ENCODE assay signal across 11 cellular contexts in genomic region chr18:63111549-63112402, GRCh38.
DNase-seq lines count a peak whose midpoint lies in the region; ATAC-seq and TF ChIP-seq lines count a peak whose summit lies in the region.
"Had no signal": no experiment of that assay in that cellular context is flagged by ENCODE, and none has a peak within 500 bp of the region (broad histone marks: within the 10 kb centered on the region; RNA-seq: fewer than 3 reads in every experiment).

No MANE protein-coding gene starts in this region.

- peaks cover 0 to 9% of the 10 kb centered on the region in 2 donors for H3K4me1 ChIP-seq in left lung

- ATAC-seq in GM18517 (IDR thresholded peaks at IDR 0.05; ENCODE audit: unreplicated experiment) (peak; percentile 57), HG02852 (IDR thresholded peaks at IDR 0.05; ENCODE audit: unreplicated experiment) (peak; percentile 47), left lung (peak; percentile 26), HG03159 (IDR thresholded peaks at IDR 0.05; ENCODE audit: unreplicated experiment) (no peak), HG02970 (IDR thresholded peaks at IDR 0.05; ENCODE audit: low FRiP score, unreplicated experiment) (no peak)

- H3K4me3 ChIP-seq in left lung, result no peak overlapping the region
- H3K4me3 ChIP-seq: neural progenitor cell had no signal

- intact Hi-C loops in left lung (cut with DNase I), result no loop called here
- intact Hi-C loops in head of caudate nucleus (cut with DNase I), result no loop called here

- H3K27ac ChIP-seq in left lung, result no peak overlapping the region
- H3K27ac ChIP-seq: neural progenitor cell had no signal

- no peaks in the 10 kb centered on the region for H3K36me3 ChIP-seq in left lung
- H3K36me3 ChIP-seq: neural progenitor cell had no signal

- no peaks in the 10 kb centered on the region for H3K9me3 ChIP-seq in left lung

- TF ChIP-seq CTCF in left lung (IDR thresholded peaks at IDR 0.05), result no peak

- peak; percentile 79 for DNase-seq in NCI-H510A treated with DMSO at 0.1 percent for 48 hours (lab: John Stamatoyannopoulos, UW)
- DNase-seq in left lung, result peak in 1 of 2 donors; percentile 46
- no peak for DNase-seq in head of caudate nucleus
- DNase-seq in GM19238 (ENCODE audit: insufficient read length, low spot score), result no peak
- DNase-seq: activated naive CD4-positive, alpha-beta T cell; SW 1271 had no signal

- H3K27me3 ChIP-seq in left lung, result no peaks in the 10 kb centered on the region
- H3K27me3 ChIP-seq: neural progenitor cell had no signal

Comparison
In these comparisons a context has a peak if more than half of its experiments do, and no peak if none do; other contexts are left out.
1. ATAC-seq: peak in GM18517 (single experiment), HG02852 (single experiment) and left lung (single experiment); none in HG03159 (single experiment) and HG02970 (single experiment).